ENCODE assay signal across 17 cellular contexts in genomic region chr16:62392698-62393097, GRCh38.
"Had no signal": no experiment of that assay in that cellular context is flagged by ENCODE, and none has a peak within 500 bp of the region (broad histone marks: within the 10 kb centered on the region; RNA-seq: fewer than 3 reads in every experiment).

No MANE protein-coding gene starts in this region.

- H3K4me3 Mint-ChIP-seq: dendritic cell treated with granulocyte-macrophage colony-stimulating factor and Interleukin-4, amounts not matched to agents 40 ng/mL and 50 ng/mL, for 4 days; endodermal cell; memory B cell; naive B cell; nephron had no signal

- H3K36me3 ChIP-seq: left ventricle myocardium inferior, lower lobe of right lung, neutrophil, ovary, right atrium auricular region had no signal

- H3K36me3 Mint-ChIP-seq: memory B cell, naive B cell had no signal

- DNase-seq: endodermal cell; erythroblast; foreskin keratinocyte; hippocampal formation; left ventricle myocardium inferior; lower lobe of right lung; naive B cell; ovary; small intestine; stimulated activated CD4-positive, alpha-beta T cell treated with anti-CD3 and anti-CD28 coated beads, Interleukin-12 subunit alpha, Interleukin-12 subunit beta, amount 100 ng/mL, for 4 hours; stimulated activated naive CD4-positive, alpha-beta T cell treated with Interleukin-2 at 50 U/mL for 16 hours; trophoblast cell had no signal

- H3K4me1 ChIP-seq: foreskin keratinocyte, left ventricle myocardium inferior, lower lobe of right lung, right atrium auricular region had no signal

- H3K9me3 Mint-ChIP-seq: endodermal cell, nephron had no signal

- H3K27me3 Mint-ChIP-seq: dendritic cell treated with granulocyte-macrophage colony-stimulating factor and Interleukin-4, amounts not matched to agents 40 ng/mL and 50 ng/mL, for 4 days; memory B cell; naive B cell had no signal

- H3K9me3 ChIP-seq: lower lobe of right lung, neutrophil, ovary, right atrium auricular region had no signal

- H3K27me3 ChIP-seq: foreskin keratinocyte, neutrophil, ovary, right atrium auricular region had no signal

- H3K27ac ChIP-seq: foreskin keratinocyte, left ventricle myocardium inferior, lower lobe of right lung, neutrophil, ovary, right atrium auricular region had no signal

- H3K4me1 Mint-ChIP-seq: endodermal cell, memory B cell, naive B cell, nephron had no signal

- H3K4me3 ChIP-seq: left ventricle myocardium inferior, lower lobe of right lung, ovary, right atrium auricular region had no signal

- H3K27ac Mint-ChIP-seq: dendritic cell treated with granulocyte-macrophage colony-stimulating factor and Interleukin-4, amounts not matched to agents 40 ng/mL and 50 ng/mL, for 4 days; endodermal cell; memory B cell; naive B cell; nephron had no signal
